ENCODE assay signal across 20 cellular contexts in genomic region chr13:87084192-87084591, GRCh38.
DNase-seq lines count a peak whose midpoint lies in the region; ATAC-seq and TF ChIP-seq lines count a peak whose summit lies in the region.
"Had no signal": no experiment of that assay in that cellular context is flagged by ENCODE, and none has a peak within 500 bp of the region (broad histone marks: within the 10 kb centered on the region; RNA-seq: fewer than 3 reads in every experiment).

No MANE protein-coding gene starts in this region.

- H3K4ac ChIP-seq in H9 (ENCODE audit: low read depth, low read length): no peak overlapping the region

- no peaks in the 10 kb centered on the region for H3K36me3 ChIP-seq in endodermal cell (ENCODE audit: control insufficient read depth, insufficient read depth, low read length)
- H3K36me3 ChIP-seq in mucosa of descending colon (ENCODE audit: low read depth): no peaks in the 10 kb centered on the region

- no peaks in the 10 kb centered on the region for H4K20me1 ChIP-seq in H9 (ENCODE audit: control insufficient read depth, insufficient read depth, insufficient read length)

- no peak overlapping the region for H3K18ac ChIP-seq in H9 (ENCODE audit: insufficient read length, low read depth, low read length)

- no peaks in the 10 kb centered on the region for H3K27me3 ChIP-seq in H9 (ENCODE audit: insufficient read depth, low read length)
- H3K27me3 ChIP-seq in endodermal cell (ENCODE audit: control insufficient read depth, insufficient read depth, low read length, poor library complexity, severe bottlenecking): no peaks in the 10 kb centered on the region

- H3K4me3 Mint-ChIP-seq in H9 (no peak overlapping the region), endodermal cell (no peak overlapping the region)
- H3K4me3 Mint-ChIP-seq: CD4-positive, CD25-positive, alpha-beta regulatory T cell; T-cell had no signal

- H3K23me2 ChIP-seq in H9 (ENCODE audit: insufficient read length, low read depth, low read length, poor library complexity, severe bottlenecking): no peaks in the 10 kb centered on the region

- H4K8ac ChIP-seq in H9 (replicated peaks; ENCODE audit: insufficient read length, low read depth, low read length): no peak overlapping the region

- no peak overlapping the region for H3K27ac ChIP-seq in H9 (ENCODE audit: insufficient read length, low read depth, low read length)
- H3K27ac ChIP-seq in endodermal cell (ENCODE audit: low read depth, low read length): no peak overlapping the region
- H3K27ac ChIP-seq: SK-N-MC had no signal

- H3K9me3 Mint-ChIP-seq in H9: no peaks in the 10 kb centered on the region
- H3K9me3 Mint-ChIP-seq in endodermal cell: peaks cover 2% of the 10 kb centered on the region

- H3K79me1 ChIP-seq in H9 (ENCODE audit: insufficient read depth, low read depth, low read length, poor library complexity, severe bottlenecking): no peaks in the 10 kb centered on the region

- no peak overlapping the region for H3K14ac ChIP-seq in H9 (ENCODE audit: insufficient read depth, low read length)

- H3K4me1 ChIP-seq in H9 (ENCODE audit: insufficient read depth, low read length) (no peaks in the 10 kb centered on the region), endodermal cell (ENCODE audit: control insufficient read depth, insufficient read depth, low read length) (no peaks in the 10 kb centered on the region), mucosa of descending colon (ENCODE audit: low read depth) (no peaks in the 10 kb centered on the region)
- H3K4me1 ChIP-seq: Caco-2 had no signal

- no peak overlapping the region for H2AFZ ChIP-seq in H9 (ENCODE audit: low read length)

- intact Hi-C loops in mucosa of descending colon (cut with DNase I, micrococcal nuclease): no loop called here

- peak; percentile 56 for ATAC-seq in mucosa of descending colon
- ATAC-seq: T-cell had no signal

- H2BK15ac ChIP-seq in H9 (ENCODE audit: low read depth, low read length): no peak overlapping the region

- H3K4me1 Mint-ChIP-seq in H9 (no peaks in the 10 kb centered on the region), endodermal cell (peaks cover 7% of the 10 kb centered on the region)
- H3K4me1 Mint-ChIP-seq: CD4-positive, CD25-positive, alpha-beta regulatory T cell; T-cell had no signal

- no peak overlapping the region for H4K91ac ChIP-seq in H9 (ENCODE audit: insufficient read length, low read depth, low read length)

- H3K27ac Mint-ChIP-seq in H9: no peak overlapping the region
- peak overlapping the region; percentile 3 for H3K27ac Mint-ChIP-seq in endodermal cell
- H3K27ac Mint-ChIP-seq: CD4-positive, CD25-positive, alpha-beta regulatory T cell; T-cell had no signal

- H2BK120ac ChIP-seq in H9 (ENCODE audit: low read depth, low read length, poor library complexity, severe bottlenecking): no peak overlapping the region

- no peaks in the 10 kb centered on the region for H3K9me3 ChIP-seq in H9 (ENCODE audit: control insufficient read depth, low read depth, low read length)
- no peaks in the 10 kb centered on the region for H3K9me3 ChIP-seq in endodermal cell (ENCODE audit: control insufficient read depth, low read length)
- H3K9me3 ChIP-seq in mucosa of descending colon: no peaks in the 10 kb centered on the region
- H3K9me3 ChIP-seq: Caco-2 had no signal

- H3K9ac ChIP-seq in H9 (ENCODE audit: extremely low read depth, insufficient read length, low read length) (no peak overlapping the region), endodermal cell (ENCODE audit: extremely low read depth, low read length, poor library complexity, severe bottlenecking) (no peak overlapping the region)

- no peak overlapping the region for H2BK5ac ChIP-seq in H9 (ENCODE audit: insufficient read length, low read length)

- no peak overlapping the region for H4K5ac ChIP-seq in H9 (ENCODE audit: insufficient read length, low read depth, low read length)

- H3K27me3 Mint-ChIP-seq in H9 (ENCODE audit: low read depth) (no peaks in the 10 kb centered on the region), endodermal cell (ENCODE audit: insufficient read depth) (no peaks in the 10 kb centered on the region)
- H3K27me3 Mint-ChIP-seq: CD4-positive, CD25-positive, alpha-beta regulatory T cell; T-cell had no signal

- no peak overlapping the region for H3K4me3 ChIP-seq in LNCaP clone FGC (ENCODE audit: low read depth, low read length)
- no peak overlapping the region for H3K4me3 ChIP-seq in endodermal cell (ENCODE audit: low read length)
- no peak overlapping the region for H3K4me3 ChIP-seq in mucosa of descending colon
- H3K4me3 ChIP-seq: SK-N-MC had no signal

- H3K79me2 ChIP-seq in H9 (ENCODE audit: insufficient read depth, low read length): no peaks in the 10 kb centered on the region

- no peaks in the 10 kb centered on the region; a peak in 1 of 7 replicates for H3K36me3 Mint-ChIP-seq in H9 (ENCODE audit: insufficient read depth in 1 of 3, low read depth in 3 of 3)
- no peaks in the 10 kb centered on the region for H3K36me3 Mint-ChIP-seq in endodermal cell (ENCODE audit: low read depth)
- H3K36me3 Mint-ChIP-seq: CD4-positive, CD25-positive, alpha-beta regulatory T cell; T-cell had no signal

- no CpG with 5 or more reads among the region's 5 CpGs for WGBS in H9 (ENCODE audit: extremely low coverage, insufficient read length, low lambda C conversion rate)
- WGBS in endodermal cell (ENCODE audit: insufficient coverage in 1 of 2, insufficient read length in 1 of 2), 2 experiments: 90 to 93% methylated on average over 2 to 5 of the region's 5 CpGs

- H2AK5ac ChIP-seq in H9 (ENCODE audit: insufficient read length, low read length): no peak overlapping the region

- H2BK20ac ChIP-seq in H9 (ENCODE audit: low read depth, low read length, poor library complexity, severe bottlenecking): no peak overlapping the region

- no peak overlapping the region for H3T11ph ChIP-seq in H9 (ENCODE audit: low read length)

- H3K56ac ChIP-seq in H9 (ENCODE audit: insufficient read length, low read depth, low read length): no peak overlapping the region

- TF ChIP-seq CTCF in H9 (conservative IDR thresholded peaks at IDR 0.05): peak; percentile 27; the same call in 2 of the 3 replicates
- peak; percentile 35 for TF ChIP-seq CTCF in LNCaP clone FGC (IDR thresholded peaks at IDR 0.05; ENCODE audit: control insufficient read depth, extremely low read depth, insufficient read depth)
- peak; percentile 32 for TF ChIP-seq CTCF in endodermal cell (conservative IDR thresholded peaks at IDR 0.05)
- no peak for TF ChIP-seq CTCF in mucosa of descending colon (IDR thresholded peaks at IDR 0.05)

- H3K23ac ChIP-seq in H9 (ENCODE audit: insufficient read length, low read depth, low read length): no peak overlapping the region

- DNase-seq in H9: no peak
- peak; percentile 1 for DNase-seq in LNCaP clone FGC (ENCODE audit: low read depth)
- no peak for DNase-seq in endodermal cell
- peak in 1 of 3 donors; percentile 17 for DNase-seq in mucosa of descending colon
- DNase-seq in T1000 (lab: John Stamatoyannopoulos, UW): no peak
- DNase-seq in HUDEP-2 (lab: John Stamatoyannopoulos, UW; ENCODE audit: unreplicated experiment in 76 of 76): no peak
- DNase-seq in midbrain (lab: John Stamatoyannopoulos, UW): no peak
- DNase-seq: Caco-2; CD4-positive, CD25-positive, alpha-beta regulatory T cell; DMS153; HCEC 1CT; Kasumi-1; NCI-H1105 treated with DMSO at 0.1 percent for 48 hours; NCI-H187 treated with DMSO at 0.1 percent for 48 hours; NCI-H2171 treated with DMSO at 0.1 percent for 48 hours; NCI-H446 treated with DMSO at 0.1 percent for 48 hours; NCI-H774; Right ventricle myocardium superior; T-cell had no signal

- H3K4me2 ChIP-seq in H9 (ENCODE audit: insufficient read depth, insufficient read length, low read length): no peak overlapping the region

- H2BK12ac ChIP-seq in H9 (ENCODE audit: insufficient read length, low read depth, low read length): no peak overlapping the region
